ENCODE assay signal across 14 cellular contexts in genomic region chrX:118355225-118355920, GRCh38. TPM values are rescaled to one million over a fixed set of nuclear protein-coding genes. Genes with fewer than 3 reads are reported as not detected.
DNase-seq lines count a peak whose midpoint lies in the region; ATAC-seq and TF ChIP-seq lines count a peak whose summit lies in the region.
"Had no signal": no experiment of that assay in that cellular context is flagged by ENCODE, and none has a peak within 500 bp of the region (broad histone marks: within the 10 kb centered on the region; RNA-seq: fewer than 3 reads in every experiment).

No MANE protein-coding gene starts in this region.

- H3K27ac Mint-ChIP-seq in CD8-positive, alpha-beta T cell, result no peak overlapping the region
- peak overlapping the region; percentile 43 for H3K27ac Mint-ChIP-seq in activated T-helper 2 cell treated with anti-CD3 and anti-CD28 coated beads, Interferon-gamma antibody, Interleukin-2, Interleukin-4, amounts not matched to agents 10 μg/mL and 5 μg/mL and 100 μg/mL, durations not matched to agents 14 hours and 24 hours and 36 hours

- no peaks in the 10 kb centered on the region for H3K36me3 ChIP-seq in CD8-positive, alpha-beta T cell (ENCODE audit: insufficient read depth, low read length)
- H3K36me3 ChIP-seq in HEK293 (ENCODE audit: control insufficient read depth in 2 of 2, insufficient read depth in 1 of 2, low read length in 2 of 2) (no peaks in the 10 kb centered on the region), liver (ENCODE audit: control insufficient read depth in 4 of 4, insufficient read depth in 3 of 4, low read depth in 1 of 4, low read length in 3 of 4) (no peaks in the 10 kb centered on the region)
- H3K36me3 ChIP-seq: uterus had no signal

- peak; percentile 34 for ATAC-seq in CD8-positive, alpha-beta T cell

- no peak overlapping the region for H3K4me3 ChIP-seq in CD8-positive, alpha-beta T cell (ENCODE audit: low read depth, low read length)
- H3K4me3 ChIP-seq in HEK293 (ENCODE audit: low read depth, low read length) (no peak overlapping the region), liver (ENCODE audit: low read depth in 1 of 3, low read length in 3 of 3) (no peak overlapping the region)
- H3K4me3 ChIP-seq: uterus had no signal

- DNase-seq in CD8-positive, alpha-beta T cell, result no peak
- DNase-seq in activated T-helper 2 cell treated with anti-CD3 and anti-CD28 coated beads, Interferon-gamma antibody, Interleukin-2, Interleukin-4, amounts not matched to agents 10 μg/mL and 5 μg/mL and 100 μg/mL, durations not matched to agents 14 hours and 24 hours and 36 hours (ENCODE audit: low spot score), result no peak
- DNase-seq in NK-92 treated with Interleukin-12 subunit alpha and Interleukin-12 subunit beta, amount 100 ng/mL, for 24 hours (lab: John Stamatoyannopoulos, UW), result no peak
- no peak for DNase-seq in stimulated activated CD4-positive, alpha-beta T cell treated with anti-CD3 and anti-CD28 coated beads, Interleukin-4, amount 100 ng/mL, for 4 hours
- DNase-seq in glomerular visceral epithelial cell (ENCODE audit: extremely low spot score), result no peak
- DNase-seq in activated CD8-positive, alpha-beta memory T cell treated with anti-CD3 and anti-CD28 coated beads, Interleukin-2, amount 50 U/mL, for 48 hours, result no peak
- DNase-seq: AML-193, anterior cingulate cortex, DMS79 treated with DMSO at 0.1 percent for 48 hours, NCI-H2029 treated with DMSO at 0.1 percent for 48 hours, uterus had no signal

- H3K9ac ChIP-seq in liver (ENCODE audit: low read depth in 1 of 2, low read length in 2 of 2), result no peak overlapping the region
- H3K9ac ChIP-seq: parathyroid adenoma had no signal

- intact Hi-C loops in CD8-positive, alpha-beta T cell (cut with DNase I, micrococcal nuclease), result loop anchor here in 1 of 2 experiments (10.0 kb wide), 1 partner anchor 1109 kb away; the partner anchor contains the start of gene SLC25A5
- intact Hi-C loops in activated T-helper 2 cell treated with anti-CD3 and anti-CD28 coated beads, Interferon-gamma antibody, Interleukin-2, Interleukin-4, amounts not matched to agents 10 μg/mL and 5 μg/mL and 100 μg/mL, durations not matched to agents 14 hours and 24 hours and 36 hours (cut with micrococcal nuclease), result no loop called here

- H3K27me3 Mint-ChIP-seq in CD8-positive, alpha-beta T cell (ENCODE audit: low read depth), result no peaks in the 10 kb centered on the region
- no peaks in the 10 kb centered on the region for H3K27me3 Mint-ChIP-seq in activated T-helper 2 cell treated with anti-CD3 and anti-CD28 coated beads, Interferon-gamma antibody, Interleukin-2, Interleukin-4, amounts not matched to agents 10 μg/mL and 5 μg/mL and 100 μg/mL, durations not matched to agents 14 hours and 24 hours and 36 hours (ENCODE audit: low read depth)

- TF ChIP-seq CTCF in CD8-positive, alpha-beta T cell (IDR thresholded peaks at IDR 0.05), result no peak
- TF ChIP-seq CTCF in HEK293 (tag by site-specific recombination; IDR thresholded peaks at IDR 0.05) (no peak), liver (IDR thresholded peaks at IDR 0.05; ENCODE audit: low read depth, low read length, missing input control) (no peak)

- H3K27ac ChIP-seq in CD8-positive, alpha-beta T cell (ENCODE audit: low read depth, low read length), result no peak overlapping the region
- H3K27ac ChIP-seq in HEK293 (ENCODE audit: extremely low read depth, low read depth, low read length) (no peak overlapping the region), liver (ENCODE audit: low read depth in 1 of 2, low read length in 2 of 2) (peak overlapping the region in 1 of 2 donors; percentile 18)
- H3K27ac ChIP-seq: parathyroid adenoma, uterus had no signal

- H3K9me3 ChIP-seq in CD8-positive, alpha-beta T cell (ENCODE audit: low read length), result no peaks in the 10 kb centered on the region
- H3K9me3 ChIP-seq in HEK293 (ENCODE audit: control insufficient read depth, insufficient read depth, low read depth, low read length), result no peaks in the 10 kb centered on the region
- no peaks in the 10 kb centered on the region for H3K9me3 ChIP-seq in liver (ENCODE audit: control insufficient read depth in 4 of 4, low read length in 3 of 4)
- H3K9me3 ChIP-seq: uterus had no signal

- peaks cover 27% of the 10 kb centered on the region for H3K4me1 ChIP-seq in CD8-positive, alpha-beta T cell (ENCODE audit: insufficient read depth, low read length)
- H3K4me1 ChIP-seq in HEK293 (ENCODE audit: control insufficient read depth, insufficient read depth, low read length) (no peaks in the 10 kb centered on the region; the same call in 1 of the 2 replicates), liver (ENCODE audit: control insufficient read depth in 4 of 4, insufficient read depth in 4 of 4, low read length in 3 of 4) (peaks cover 3 to 14% (median 9%) of the 10 kb centered on the region in 4 donors)
- H3K4me1 ChIP-seq: parathyroid adenoma, uterus had no signal

- CTCF ChIA-PET in CD8-positive, alpha-beta T cell (lab: Charles Lee), result no interaction called here
- CTCF ChIA-PET in HEK293 (lab: Yijun Ruan, JAX), result interaction anchor here (1.1 kb wide), 1 partner anchor 245 kb away, joined by 6 read pairs; no protein-coding TSS in a partner anchor

- H3K4me1 Mint-ChIP-seq in CD8-positive, alpha-beta T cell (ENCODE audit: low read depth), result peaks cover 52% of the 10 kb centered on the region
- H3K4me1 Mint-ChIP-seq in activated T-helper 2 cell treated with anti-CD3 and anti-CD28 coated beads, Interferon-gamma antibody, Interleukin-2, Interleukin-4, amounts not matched to agents 10 μg/mL and 5 μg/mL and 100 μg/mL, durations not matched to agents 14 hours and 24 hours and 36 hours (ENCODE audit: low read depth), result peaks cover 24% of the 10 kb centered on the region

- no peak overlapping the region for H3K4me3 Mint-ChIP-seq in CD8-positive, alpha-beta T cell
- H3K4me3 Mint-ChIP-seq in activated T-helper 2 cell treated with anti-CD3 and anti-CD28 coated beads, Interferon-gamma antibody, Interleukin-2, Interleukin-4, amounts not matched to agents 10 μg/mL and 5 μg/mL and 100 μg/mL, durations not matched to agents 14 hours and 24 hours and 36 hours (ENCODE audit: low read depth), result no peak overlapping the region

- H3K9me3 Mint-ChIP-seq in CD8-positive, alpha-beta T cell, result no peaks in the 10 kb centered on the region
- no peaks in the 10 kb centered on the region for H3K9me3 Mint-ChIP-seq in activated T-helper 2 cell treated with anti-CD3 and anti-CD28 coated beads, Interferon-gamma antibody, Interleukin-2, Interleukin-4, amounts not matched to agents 10 μg/mL and 5 μg/mL and 100 μg/mL, durations not matched to agents 14 hours and 24 hours and 36 hours

- TF ChIP-seq RAD21 in liver (IDR thresholded peaks at IDR 0.05), result no peak

- no peaks in the 10 kb centered on the region for H3K27me3 ChIP-seq in CD8-positive, alpha-beta T cell (ENCODE audit: insufficient read depth, low read length)
- peaks cover 0 to under 1% (median 0%) of the 10 kb centered on the region in 4 donors for H3K27me3 ChIP-seq in liver (ENCODE audit: control insufficient read depth in 4 of 4, insufficient read depth in 4 of 4, low read length in 3 of 4)
- H3K27me3 ChIP-seq: uterus had no signal

- POLR2A ChIA-PET in CD8-positive, alpha-beta T cell (lab: Charles Lee), result no interaction called here
- POLR2A ChIA-PET in HEK293 (lab: Yijun Ruan, JAX), result interaction anchor here (1.2 kb wide), 1 partner anchor 9 kb away, joined by 4 read pairs; the partner anchor contains the start of gene WDR44

- no peaks in the 10 kb centered on the region for H3K36me3 Mint-ChIP-seq in CD8-positive, alpha-beta T cell
- H3K36me3 Mint-ChIP-seq in activated T-helper 2 cell treated with anti-CD3 and anti-CD28 coated beads, Interferon-gamma antibody, Interleukin-2, Interleukin-4, amounts not matched to agents 10 μg/mL and 5 μg/mL and 100 μg/mL, durations not matched to agents 14 hours and 24 hours and 36 hours (ENCODE audit: low read depth), result no peaks in the 10 kb centered on the region

- 71% methylated on average over 2 of the region's 2 CpGs for WGBS in liver

TF ChIP-seq in HEK293, 187 proteins besides CTCF, POLR2A, EP300 and RAD21 (continues in another document):
- TF ChIP-seq SCRT1 (tag by site-specific recombination; IDR thresholded peaks at IDR 0.05; ENCODE audit: borderline replicate concordance) (0 out of 2 replicates have a peak, but pooled peaks have one; percentile 53), ZNF174 (tag by site-specific recombination; IDR thresholded peaks at IDR 0.05) (no peak)

TF ChIP-seq in liver, 16 proteins besides CTCF, POLR2A, EP300 and RAD21:
- TF ChIP-seq HNF4G (IDR thresholded peaks at IDR 0.05), result no peak
- no peak for TF ChIP-seq MAX (IDR thresholded peaks at IDR 0.05)
- peak; percentile 35 for TF ChIP-seq SP1 (IDR thresholded peaks at IDR 0.05)
- no peak for TF ChIP-seq ATF3 (IDR thresholded peaks at IDR 0.05)
- peak; percentile 29 to 43 for TF ChIP-seq RXRA (IDR thresholded peaks at IDR 0.05)
- TF ChIP-seq HNF4A (conservative IDR thresholded peaks at IDR 0.05), result peak in 1 of 2 donors; percentile 19
TF ChIP-seq in liver: peak in this region for 3.

RNA-seq across cellular contexts. Expression of gene WDR44, which starts 9.5 kb away (rescaled TPM):
- total RNA-seq in CD8-positive, alpha-beta T cell, result 10 to 100 TPM in 1 of 2 experiments, 1 to 10 TPM in 1; 9.9 to 11.2 TPM
- total RNA-seq in activated T-helper 2 cell treated with anti-CD3 and anti-CD28 coated beads, Interferon-gamma antibody, Interleukin-2, Interleukin-4, amounts not matched to agents 10 μg/mL and 5 μg/mL and 100 μg/mL, durations not matched to agents 14 hours and 24 hours and 36 hours, result 10.0 and 12.9 TPM in 2 replicates
- total RNA-seq in liver, result 1 to 10 TPM; 6.9 to 7.5 TPM
- 1 to 10 TPM; 3.9 to 4.1 TPM for polyA plus RNA-seq in liver
